In genomic region chr10:21326594-21326993, GRCh38 we compare ENCODE assay signal across 18 cellular contexts.
"Had no signal": no experiment of that assay in that cellular context is flagged by ENCODE, and none has a peak within 500 bp of the region (broad histone marks: within the 10 kb centered on the region; RNA-seq: fewer than 3 reads in every experiment).

No MANE protein-coding gene starts in this region.

- H3K27me3 ChIP-seq: adrenal gland, breast epithelium, gastrocnemius medialis, heart left ventricle, left lung, testis, upper lobe of left lung had no signal

- H3K27ac Mint-ChIP-seq: activated naive CD4-positive, alpha-beta T cell treated with anti-CD3 and anti-CD28 coated beads, Interleukin-2, amount 50 U/mL, for 72 hours; activated T-cell treated with anti-CD3 and anti-CD28 coated beads, Interleukin-2, amount 50 U/mL, for 72 hours had no signal

- H3K36me3 ChIP-seq: adrenal gland, breast epithelium, gastrocnemius medialis, heart left ventricle, left lung, upper lobe of left lung had no signal

- H3K9me3 Mint-ChIP-seq: activated naive CD4-positive, alpha-beta T cell treated with anti-CD3 and anti-CD28 coated beads, Interleukin-2, amount 50 U/mL, for 72 hours; activated T-cell treated with anti-CD3 and anti-CD28 coated beads, Interleukin-2, amount 50 U/mL, for 72 hours; neural crest cell had no signal

- H3K4me1 ChIP-seq: adrenal gland, breast epithelium, gastrocnemius medialis, left lung, psoas muscle, testis had no signal

- H3K4me3 ChIP-seq: adrenal gland, breast epithelium, coronary artery, gastrocnemius medialis, heart left ventricle, left lung, psoas muscle, testis, upper lobe of left lung had no signal

- H3K4me3 Mint-ChIP-seq: activated T-cell treated with anti-CD3 and anti-CD28 coated beads, Interleukin-2, amount 50 U/mL, for 72 hours; neural crest cell had no signal

- H3K9me3 ChIP-seq: adrenal gland, breast epithelium, gastrocnemius medialis, heart left ventricle, left lung, psoas muscle, testis, upper lobe of left lung had no signal

- DNase-seq: activated CD4-positive, alpha-beta T cell treated with anti-CD3 and anti-CD28 coated beads, Interleukin-2, amount 50 U/mL, for 1 hour; activated effector memory CD4-positive, alpha-beta T cell treated with anti-CD3 and anti-CD28 coated beads, Interleukin-2, amount 50 U/mL, for 16 hours; activated T-cell treated with anti-CD3 and anti-CD28 coated beads, Interleukin-2, amount 50 U/mL, for 72 hours; adrenal gland; gastrocnemius medialis; heart left ventricle; kidney; left lung; psoas muscle; right cardiac atrium; stimulated activated CD4-positive, alpha-beta T cell treated with anti-CD3 and anti-CD28 coated beads, Interleukin-2, amount 100 ng/mL, for 48 hours; T1000; testis; upper lobe of left lung had no signal

- H3K27ac ChIP-seq: adrenal gland, breast epithelium, coronary artery, gastrocnemius medialis, heart left ventricle, left lung, psoas muscle, testis, upper lobe of left lung had no signal

- H3K36me3 Mint-ChIP-seq: activated naive CD4-positive, alpha-beta T cell treated with anti-CD3 and anti-CD28 coated beads, Interleukin-2, amount 50 U/mL, for 72 hours had no signal
